In the genomic region with DNA sequence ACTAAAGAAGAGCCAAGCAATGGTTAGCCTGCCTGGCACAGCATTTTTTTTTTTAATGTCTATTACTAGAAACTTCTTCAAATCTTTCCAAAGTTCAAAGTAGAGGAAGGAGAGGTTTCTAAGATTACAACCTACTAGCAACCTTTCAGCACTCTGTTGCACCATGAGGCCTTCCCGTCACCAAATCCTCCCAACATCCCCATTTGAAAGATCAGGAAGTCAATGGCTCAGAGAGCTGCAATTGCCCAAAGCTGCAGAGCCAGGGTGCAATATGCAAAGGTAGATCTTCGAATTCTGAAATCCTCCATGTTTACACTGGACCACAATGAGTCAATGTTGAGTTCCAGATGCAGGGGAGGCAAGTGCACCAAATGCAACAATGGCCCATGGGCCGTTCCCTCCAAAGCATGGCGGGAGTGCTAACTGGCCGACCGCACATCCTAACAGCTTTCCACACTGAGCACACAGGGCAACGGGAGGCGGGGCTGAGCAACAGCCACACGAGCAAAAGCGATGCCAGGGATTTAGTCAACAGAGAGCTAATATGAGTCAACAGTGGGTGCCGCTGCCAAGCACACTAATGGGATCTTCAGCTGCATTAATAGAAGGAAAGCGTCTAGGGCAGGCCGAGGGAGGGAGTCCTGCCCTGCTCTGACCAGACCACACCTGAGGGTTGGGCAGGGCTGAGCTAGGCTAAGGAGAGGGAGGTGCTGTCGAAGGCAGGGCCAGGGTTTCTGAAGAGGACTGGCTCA, we compare ENCODE assay signal across 9 cellular contexts. TPM values are rescaled to one million over a fixed set of nuclear protein-coding genes. Genes with fewer than 3 reads are reported as not detected.
DNase-seq lines count a peak whose midpoint lies in the region; ATAC-seq, FAIRE-seq and TF ChIP-seq lines count a peak whose summit lies in the region.
"Had no signal": no experiment of that assay in that cellular context is flagged by ENCODE, and none has a peak within 500 bp of the region (broad histone marks: within the 10 kb centered on the region; RNA-seq: fewer than 3 reads in every experiment).

No MANE protein-coding gene starts in this region.

- ATAC-seq in Right ventricle myocardium inferior (peak; percentile 69), HG02642 (IDR thresholded peaks at IDR 0.05; ENCODE audit: poor library complexity, unreplicated experiment) (no peak)
- ATAC-seq in CD8-positive, alpha-beta T cell: no peak

- no peaks in the 10 kb centered on the region for H3K9me3 Mint-ChIP-seq in CD8-positive, alpha-beta T cell
- H3K9me3 Mint-ChIP-seq: IgD-negative memory B cell had no signal

- H3K27me3 Mint-ChIP-seq in CD8-positive, alpha-beta T cell (ENCODE audit: low read depth): peaks cover 46% of the 10 kb centered on the region

- peaks cover 11% of the 10 kb centered on the region for H3K4me1 Mint-ChIP-seq in CD8-positive, alpha-beta T cell (ENCODE audit: low read depth)

- 67% methylated on average over 14 of the region's 14 CpGs for WGBS in esophagus muscularis mucosa

- no peak overlapping the region for H3K4me3 ChIP-seq in CD8-positive, alpha-beta T cell (ENCODE audit: low read depth, low read length)
- no peak overlapping the region for H3K4me3 ChIP-seq in esophagus muscularis mucosa

- H3K27ac Mint-ChIP-seq in CD8-positive, alpha-beta T cell: no peak overlapping the region
- H3K27ac Mint-ChIP-seq: IgD-negative memory B cell had no signal

- H3K4me3 Mint-ChIP-seq in CD8-positive, alpha-beta T cell: no peak overlapping the region

- H3K4me1 ChIP-seq in CD8-positive, alpha-beta T cell (ENCODE audit: insufficient read depth, low read length): peaks cover 7% of the 10 kb centered on the region
- H3K4me1 ChIP-seq in esophagus muscularis mucosa: peaks cover 16 to 36% (median 22%) of the 10 kb centered on the region in 4 donors

- CTCF ChIA-PET in CD8-positive, alpha-beta T cell (lab: Charles Lee): interaction anchor here (1.9 kb wide), 1 partner anchor 9 kb away, joined by 6 read pairs; no protein-coding TSS in a partner anchor

- no peaks in the 10 kb centered on the region for H3K36me3 Mint-ChIP-seq in CD8-positive, alpha-beta T cell

- H3K36me3 ChIP-seq in CD8-positive, alpha-beta T cell (ENCODE audit: insufficient read depth, low read length): no peaks in the 10 kb centered on the region
- no peaks in the 10 kb centered on the region for H3K36me3 ChIP-seq in esophagus muscularis mucosa

- intact Hi-C loops in Right ventricle myocardium inferior (cut with DNase I) (loop anchor here (2.0 to 5.0 kb wide), 2 partner anchors 37 to 134 kb away; no protein-coding TSS in a partner anchor), esophagus muscularis mucosa (cut with DNase I) (no loop called here)
- intact Hi-C loops in CD8-positive, alpha-beta T cell (cut with DNase I, micrococcal nuclease): no loop called here

- H3K9me3 ChIP-seq in CD8-positive, alpha-beta T cell (ENCODE audit: low read length): no peaks in the 10 kb centered on the region
- no peaks in the 10 kb centered on the region for H3K9me3 ChIP-seq in esophagus muscularis mucosa

- FAIRE-seq in RCC 7860 (lab: Jason Lieb, UNC): peak; percentile 96

- no peak for TF ChIP-seq EP300 in esophagus muscularis mucosa (IDR thresholded peaks at IDR 0.05)

- DNase-seq in M059J (ENCODE audit: low read depth): peak; percentile 99
- peak; percentile 96 for DNase-seq in RCC 7860 (ENCODE audit: low spot score)
- peak; percentile 77 for DNase-seq in Right ventricle myocardium inferior (ENCODE audit: missing footprints)
- DNase-seq in stromal cell of bone marrow (ENCODE audit: low read depth): peak; percentile 84
- DNase-seq in CD8-positive, alpha-beta T cell: no peak
- no peak for DNase-seq in iPS-NIHi7 (ENCODE audit: extremely low spot score)
- no peak for DNase-seq in esophagus muscularis mucosa (ENCODE audit: extremely low spot score)

- no peak for TF ChIP-seq CTCF in CD8-positive, alpha-beta T cell (IDR thresholded peaks at IDR 0.05)
- no peak for TF ChIP-seq CTCF in esophagus muscularis mucosa (IDR thresholded peaks at IDR 0.05)

- no peak for TF ChIP-seq POLR2A in esophagus muscularis mucosa (IDR thresholded peaks at IDR 0.05; ENCODE audit: low read depth)

- POLR2A ChIA-PET in CD8-positive, alpha-beta T cell (lab: Charles Lee): no interaction called here

- H3K27me3 ChIP-seq in CD8-positive, alpha-beta T cell (ENCODE audit: insufficient read depth, low read length): no peaks in the 10 kb centered on the region
- H3K27me3 ChIP-seq in esophagus muscularis mucosa: peaks cover 0 to 31% (median 7%) of the 10 kb centered on the region in 4 donors

- H3K27ac ChIP-seq in CD8-positive, alpha-beta T cell (ENCODE audit: low read depth, low read length): no peak overlapping the region
- H3K27ac ChIP-seq in esophagus muscularis mucosa (replicated peaks in 1 of 4): no peak overlapping the region

RNA-seq across cellular contexts. Expression of a gene that starts 4.8 kb away (rescaled TPM):
- total RNA-seq in M059J (2014; rRNA removed; shearing (Covaris generic)): 4.7 and 6.5 TPM in 2 replicates
- total RNA-seq in Right ventricle myocardium inferior (8.1 TPM), esophagus muscularis mucosa (1 to 10 TPM in 3 of 4 donors, under 1 TPM in 1; 0.42 to 2.3 (median 1.5) TPM)
- not detected for total RNA-seq in CD8-positive, alpha-beta T cell

Comparison
In these comparisons a context has a peak if more than half of its experiments do, and no peak if none do; other contexts are left out.
1. DNase-seq: peak in M059J (single experiment), RCC 7860 (single experiment), Right ventricle myocardium inferior (single experiment) and stromal cell of bone marrow (single experiment); none in CD8-positive, alpha-beta T cell (0 of 7), iPS-NIHi7 (single experiment) and esophagus muscularis mucosa (single experiment).